ENCODE assay signal across 18 cellular contexts in the genomic region with DNA sequence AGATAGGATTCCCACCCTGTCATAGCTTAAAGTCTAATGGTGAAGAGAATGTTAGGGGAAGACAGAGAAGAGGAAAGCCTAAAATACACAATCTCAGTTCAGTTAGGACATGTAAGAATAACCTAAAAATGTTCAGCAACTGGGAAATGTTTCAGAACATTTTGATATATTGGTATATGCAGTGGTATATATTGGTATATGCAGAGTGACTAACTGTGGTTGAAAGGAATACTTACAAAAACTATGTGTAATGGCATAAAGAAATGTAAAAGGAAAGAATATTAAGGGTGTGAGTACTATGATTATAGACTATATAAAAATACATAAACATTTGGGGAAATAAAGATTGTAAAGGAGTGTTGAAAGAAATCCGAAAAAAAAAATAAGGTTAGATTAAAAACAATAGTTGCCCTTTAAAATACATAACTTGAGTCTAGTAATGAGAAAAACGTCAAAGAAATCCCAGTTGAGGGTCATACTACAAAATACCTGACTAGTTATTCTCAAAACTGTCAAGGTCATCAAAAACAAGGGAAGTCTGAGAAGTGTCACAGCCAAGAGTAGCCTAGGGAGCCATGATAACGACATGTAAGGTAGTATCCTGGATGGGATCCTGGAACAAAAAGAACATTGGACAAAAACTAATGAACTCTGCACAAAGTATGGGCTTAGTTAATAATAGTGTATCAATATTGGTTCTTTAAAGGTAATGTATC.
"Had no signal": no experiment of that assay in that cellular context is flagged by ENCODE, and none has a peak within 500 bp of the region (broad histone marks: within the 10 kb centered on the region; RNA-seq: fewer than 3 reads in every experiment).

No MANE protein-coding gene starts in this region.

- H3K27ac ChIP-seq: ascending aorta, psoas muscle, skin epidermis, WERI-Rb-1 had no signal

- FAIRE-seq: frontal cortex, keratinocyte had no signal

- H3K27ac Mint-ChIP-seq: activated CD8-positive, alpha-beta memory T cell treated with anti-CD3 and anti-CD28 coated beads, Interleukin-2, amount 10 ng/mL, durations not matched to agents 7 days and 5 days; activated naive CD4-positive, alpha-beta T cell treated with anti-CD3 and anti-CD28 coated beads, Interleukin-2, amount 10 ng/mL, durations not matched to agents 7 days and 5 days; mesothelial cell of epicardium; stimulated activated naive CD8-positive, alpha-beta T cell treated with anti-CD3 and anti-CD28 coated beads, Interleukin-15, amount 100 ng/mL, for 72 hours; type B pancreatic cell had no signal

- H3K4me1 Mint-ChIP-seq: activated naive CD4-positive, alpha-beta T cell treated with anti-CD3 and anti-CD28 coated beads, Interleukin-2, amount 10 ng/mL, durations not matched to agents 7 days and 5 days had no signal

- H3K27me3 ChIP-seq: ascending aorta had no signal

- H3K9me3 ChIP-seq: ascending aorta, psoas muscle had no signal

- H3K9me3 Mint-ChIP-seq: activated naive CD4-positive, alpha-beta T cell treated with anti-CD3 and anti-CD28 coated beads, Interleukin-2, amount 10 ng/mL, durations not matched to agents 7 days and 5 days had no signal

- ATAC-seq: activated CD8-positive, alpha-beta memory T cell treated with anti-CD3 and anti-CD28 coated beads, Interleukin-2, amount 10 ng/mL, durations not matched to agents 7 days and 5 days; right cardiac atrium; stimulated activated naive CD8-positive, alpha-beta T cell treated with anti-CD3 and anti-CD28 coated beads, Interleukin-15, amount 100 ng/mL, for 72 hours had no signal

- H3K36me3 ChIP-seq: ascending aorta, WERI-Rb-1 had no signal

- H3K27me3 Mint-ChIP-seq: activated CD8-positive, alpha-beta memory T cell treated with anti-CD3 and anti-CD28 coated beads, Interleukin-2, amount 10 ng/mL, durations not matched to agents 7 days and 5 days; activated naive CD4-positive, alpha-beta T cell treated with anti-CD3 and anti-CD28 coated beads, Interleukin-2, amount 10 ng/mL, durations not matched to agents 7 days and 5 days; stimulated activated naive CD8-positive, alpha-beta T cell treated with anti-CD3 and anti-CD28 coated beads, Interleukin-15, amount 100 ng/mL, for 72 hours; type B pancreatic cell had no signal

- H3K4me3 Mint-ChIP-seq: activated CD8-positive, alpha-beta memory T cell treated with anti-CD3 and anti-CD28 coated beads, Interleukin-2, amount 10 ng/mL, durations not matched to agents 7 days and 5 days; activated naive CD4-positive, alpha-beta T cell treated with anti-CD3 and anti-CD28 coated beads, Interleukin-2, amount 10 ng/mL, durations not matched to agents 7 days and 5 days; mesothelial cell of epicardium; neural crest cell; stimulated activated naive CD8-positive, alpha-beta T cell treated with anti-CD3 and anti-CD28 coated beads, Interleukin-15, amount 100 ng/mL, for 72 hours; type B pancreatic cell had no signal

- H3K36me3 Mint-ChIP-seq: activated naive CD4-positive, alpha-beta T cell treated with anti-CD3 and anti-CD28 coated beads, Interleukin-2, amount 10 ng/mL, durations not matched to agents 7 days and 5 days had no signal

- H3K4me3 ChIP-seq: ascending aorta, lung, psoas muscle, skin epidermis had no signal

- DNase-seq: activated CD4-positive, alpha-beta T cell treated with anti-CD3 and anti-CD28 coated beads, Interleukin-2, amount 50 U/mL, for 4 hours; activated CD8-positive, alpha-beta memory T cell treated with anti-CD3 and anti-CD28 coated beads, Interleukin-2, amount 10 ng/mL, durations not matched to agents 7 days and 5 days; activated naive CD4-positive, alpha-beta T cell treated with anti-CD3 and anti-CD28 coated beads, Interleukin-2, amount 10 ng/mL, durations not matched to agents 7 days and 5 days; cortex of kidney; effector CD4-positive, alpha-beta T cell; hypothalamus; psoas muscle; right cardiac atrium; stimulated activated naive CD8-positive, alpha-beta T cell treated with anti-CD3 and anti-CD28 coated beads, Interleukin-15, amount 100 ng/mL, for 72 hours; WERI-Rb-1 had no signal
